11 cellular contexts compared by ENCODE assay signal in the genomic region with DNA sequence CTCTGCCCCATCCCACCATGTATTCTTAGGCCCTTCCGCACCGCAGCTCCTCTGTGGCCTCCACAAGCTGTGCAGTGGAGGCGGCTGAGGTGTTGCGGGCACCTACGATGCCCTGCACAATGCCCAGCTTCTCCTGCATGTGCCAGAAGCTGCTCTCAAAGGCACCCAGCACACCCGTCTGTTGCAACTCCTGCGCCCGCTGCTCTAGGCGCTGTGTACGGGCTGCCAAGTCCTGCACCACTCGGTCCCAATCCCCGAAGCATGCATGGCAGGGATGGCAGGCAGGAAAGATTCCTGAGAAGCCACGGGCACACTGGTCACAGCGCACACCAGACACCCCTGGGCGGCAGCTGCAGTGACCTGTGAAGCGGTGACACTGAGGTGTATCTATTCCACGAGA.
"Had no signal": no experiment of that assay in that cellular context is flagged by ENCODE, and none has a peak within 500 bp of the region (broad histone marks: within the 10 kb centered on the region; RNA-seq: fewer than 3 reads in every experiment).

No MANE protein-coding gene starts in this region.

- H3K27ac ChIP-seq: GM23248 had no signal

- H3K4me2 ChIP-seq: GM23338 had no signal

- FAIRE-seq: H1, H54 had no signal

- H3K27ac Mint-ChIP-seq: GM23338, H9, HFFc6 had no signal

- H3K4me3 ChIP-seq: GM23248, GM23338, HAP-1 had no signal

- DNase-seq: GM23248, GOT3, H7, H9, HCEC 1CT, HFFc6 had no signal

- H3K9me3 ChIP-seq: HAP-1 had no signal

- H2AFZ ChIP-seq: GM23248, GM23338 had no signal

- ATAC-seq: GM23338, HCT116 had no signal

- H3K9me3 Mint-ChIP-seq: GM23338, H9, HFFc6 had no signal

- H3K4me3 Mint-ChIP-seq: GM23338, H9, HFFc6 had no signal

- H3K9ac ChIP-seq: GM23248 had no signal
